ENCODE assay signal across 14 cellular contexts in the genomic region with DNA sequence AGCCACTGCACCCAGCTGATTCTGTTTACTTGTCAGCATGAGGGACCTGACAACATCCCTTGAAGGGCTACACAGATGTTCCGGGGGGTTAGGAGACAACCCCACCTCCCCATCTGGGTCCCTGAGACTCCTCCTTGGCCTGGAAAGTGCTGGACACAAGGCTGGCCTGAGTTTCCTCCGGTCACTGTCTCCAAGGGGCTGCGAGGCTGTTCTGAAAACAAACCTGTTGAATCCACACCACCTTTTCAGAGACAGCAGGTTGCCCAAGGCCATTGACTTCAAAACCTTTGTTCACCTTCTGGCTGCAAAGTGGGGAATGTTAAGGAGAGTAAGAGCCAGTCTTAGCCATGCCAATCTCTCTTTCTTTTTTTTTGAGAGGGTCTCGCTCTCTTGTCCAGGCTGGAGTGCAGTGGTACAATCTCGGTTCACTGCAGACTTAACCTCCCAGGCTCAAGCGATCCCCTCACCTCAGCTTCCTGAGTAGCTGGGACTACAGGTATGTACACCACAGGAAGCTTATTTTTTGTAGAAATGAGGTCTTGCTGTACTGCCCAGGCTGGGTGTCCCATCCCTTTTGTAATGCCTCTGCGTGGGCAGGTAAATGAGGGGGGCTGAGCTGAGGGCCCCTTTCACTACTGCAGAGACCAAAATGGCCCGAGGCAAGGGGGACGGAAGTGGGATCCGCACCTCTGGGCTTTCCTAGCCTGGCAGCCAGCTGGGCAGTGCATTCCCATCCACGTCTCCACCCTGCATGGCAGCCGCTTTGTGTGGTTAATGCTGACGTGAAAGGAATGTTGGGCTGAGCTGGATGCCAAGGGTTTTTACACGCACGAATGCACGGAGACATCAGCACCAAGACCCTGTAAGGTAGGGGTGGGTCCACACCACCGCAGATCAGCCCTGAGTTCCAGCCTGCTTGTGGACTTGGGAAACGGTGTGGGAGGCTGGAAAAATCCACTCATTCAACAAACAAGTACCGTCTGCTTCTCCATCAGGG. TPM values are rescaled to one million over a fixed set of nuclear protein-coding genes. Genes with fewer than 3 reads are reported as not detected.
DNase-seq lines count a peak whose midpoint lies in the region; ATAC-seq, FAIRE-seq and TF ChIP-seq lines count a peak whose summit lies in the region.
"Had no signal": no experiment of that assay in that cellular context is flagged by ENCODE, and none has a peak within 500 bp of the region (broad histone marks: within the 10 kb centered on the region; RNA-seq: fewer than 3 reads in every experiment).

No MANE protein-coding gene starts in this region.

- H3K4me1 Mint-ChIP-seq in astrocyte (ENCODE audit: low read depth, unreplicated experiment) (peaks cover 9% of the 10 kb centered on the region), memory B cell (peaks cover 17% of the 10 kb centered on the region), T-cell (peaks cover 21 to 27% (median 23%) of the 10 kb centered on the region in 3 donors)

- H3K9me3 Mint-ChIP-seq in astrocyte (ENCODE audit: unreplicated experiment) (no peaks in the 10 kb centered on the region), memory B cell (no peaks in the 10 kb centered on the region), T-cell (no peaks in the 10 kb centered on the region)

- POLR2A ChIA-PET in A673 (lab: Charles Lee; ENCODE audit: low non-redundant PET) (no interaction called here), T-cell (lab: Charles Lee) (no interaction called here)

- H3K36me3 ChIP-seq in HUES6 (ENCODE audit: control insufficient read depth, insufficient read depth, low read length) (no peaks in the 10 kb centered on the region), astrocyte (ENCODE audit: insufficient read depth, low read length) (no peaks in the 10 kb centered on the region), A673 (ENCODE audit: insufficient read depth, low read length, poor library complexity, severe bottlenecking) (no peaks in the 10 kb centered on the region), aorta (ENCODE audit: control insufficient read depth in 1 of 2, insufficient read depth in 2 of 2, low read length in 1 of 2) (no peaks in the 10 kb centered on the region)
- H3K36me3 ChIP-seq: gastroesophageal sphincter had no signal

- no peak for FAIRE-seq in astrocyte (lab: Jason Lieb, UNC)
- FAIRE-seq: GM12892 had no signal

- H3K4me1 ChIP-seq in HUES6 (ENCODE audit: control insufficient read depth, insufficient read depth, low read length): peaks cover 26% of the 10 kb centered on the region
- peaks cover 33% of the 10 kb centered on the region for H3K4me1 ChIP-seq in astrocyte (ENCODE audit: insufficient read depth, low read length)
- H3K4me1 ChIP-seq in A673 (ENCODE audit: insufficient read depth, low read length, poor library complexity, severe bottlenecking): peaks cover 14% of the 10 kb centered on the region
- H3K4me1 ChIP-seq in aorta (ENCODE audit: control insufficient read depth in 1 of 2, insufficient read depth in 2 of 2, low read length in 2 of 2): no peaks in the 10 kb centered on the region

- 79 to 85% methylated on average over 19 of the region's 19 CpGs for WGBS in aorta, 2 donors

- H3K27me3 ChIP-seq in HUES6 (ENCODE audit: control insufficient read depth, insufficient read depth, low read length): no peaks in the 10 kb centered on the region
- H3K27me3 ChIP-seq in astrocyte (ENCODE audit: insufficient read depth, low read length): no peaks in the 10 kb centered on the region
- no peaks in the 10 kb centered on the region for H3K27me3 ChIP-seq in A673 (replicated peaks; ENCODE audit: insufficient read depth, low read depth, low read length, poor library complexity)
- H3K27me3 ChIP-seq in aorta (ENCODE audit: control insufficient read depth in 1 of 2, insufficient read depth in 2 of 2, low read length in 1 of 2): no peaks in the 10 kb centered on the region
- H3K27me3 ChIP-seq: gastroesophageal sphincter had no signal

- no peak for TF ChIP-seq CTCF in AG09309 (IDR thresholded peaks at IDR 0.05; ENCODE audit: control insufficient read depth, insufficient read depth, low read depth, low read length, missing control alignments)
- TF ChIP-seq CTCF in astrocyte (IDR thresholded peaks at IDR 0.05; ENCODE audit: insufficient read depth, low read depth, low read length): no peak
- TF ChIP-seq CTCF in A673 (conservative IDR thresholded peaks at IDR 0.05; ENCODE audit: low read depth, low read length): no peak

- H3K79me2 ChIP-seq in astrocyte (ENCODE audit: insufficient read depth, low read length): peaks cover 20% of the 10 kb centered on the region

- H4K20me1 ChIP-seq in astrocyte (ENCODE audit: insufficient read depth, low read length): peaks cover 5% of the 10 kb centered on the region

- H3K4me2 ChIP-seq in astrocyte (ENCODE audit: low read length): peak overlapping the region; percentile 49

- H3K36me3 Mint-ChIP-seq in astrocyte (ENCODE audit: low read depth, unreplicated experiment): peaks cover 2% of the 10 kb centered on the region
- H3K36me3 Mint-ChIP-seq in memory B cell: peaks cover 8% of the 10 kb centered on the region
- peaks cover 5% of the 10 kb centered on the region for H3K36me3 Mint-ChIP-seq in T-cell

- H3K4me3 ChIP-seq in AG09309 (ENCODE audit: control insufficient read depth, low read depth, low read length) (no peak overlapping the region), HUES6 (ENCODE audit: low read depth, low read length) (no peak overlapping the region), astrocyte (ENCODE audit: insufficient read depth, low read depth, low read length) (peak overlapping the region; percentile 1), A673 (ENCODE audit: low read depth, low read length, poor library complexity, severe bottlenecking) (no peak overlapping the region), aorta (ENCODE audit: low read length in 2 of 2) (no peak overlapping the region)
- H3K4me3 ChIP-seq: gastroesophageal sphincter had no signal

- intact Hi-C loops in A673 (cut with micrococcal nuclease; ENCODE audit: unreplicated experiment): no loop called here
- intact Hi-C loops in aorta (cut with DNase I): no loop called here

- DNase-seq in AG09309 (ENCODE audit: low read depth): peak; percentile 76
- peak; percentile 89 for DNase-seq in astrocyte (ENCODE audit: low read depth)
- no peak for DNase-seq in memory B cell (ENCODE audit: low spot score in 2 of 2)
- DNase-seq in A673 (ENCODE audit: low spot score): no peak
- no peak for DNase-seq in aorta
- no peak for DNase-seq in cerebellum (ENCODE audit: low spot score)
- DNase-seq in T-cell: no peak
- DNase-seq: caudate nucleus, KG1, NCI-H446 treated with DMSO at 0.1 percent for 48 hours had no signal

- no TSS peak for BruUV-seq in A673 (replicated peaks; lab: Mats Ljungman, UMichigan)

- peak overlapping the region; percentile 43 for H2AFZ ChIP-seq in astrocyte (ENCODE audit: low read depth, low read length)

- H3K27me3 Mint-ChIP-seq in astrocyte (ENCODE audit: low read depth, unreplicated experiment) (no peaks in the 10 kb centered on the region), memory B cell (no peaks in the 10 kb centered on the region), T-cell (no peaks in the 10 kb centered on the region)

- H3K9me3 ChIP-seq in HUES6 (ENCODE audit: control insufficient read depth, insufficient read depth, low read depth, low read length) (no peaks in the 10 kb centered on the region), astrocyte (ENCODE audit: insufficient read depth, low read depth, low read length) (no peaks in the 10 kb centered on the region), A673 (ENCODE audit: low read depth, low read length, poor library complexity, severe bottlenecking) (no peaks in the 10 kb centered on the region), aorta (ENCODE audit: control insufficient read depth, low read length) (no peaks in the 10 kb centered on the region)
- H3K9me3 ChIP-seq: gastroesophageal sphincter had no signal

- peak overlapping the region; percentile 47 for H3K4me3 Mint-ChIP-seq in astrocyte (ENCODE audit: unreplicated experiment)
- H3K4me3 Mint-ChIP-seq in memory B cell: peak overlapping the region; percentile 43
- H3K4me3 Mint-ChIP-seq in T-cell: peak overlapping the region in 1 of 3 donors; percentile 43
- H3K4me3 Mint-ChIP-seq: CD14-positive monocyte had no signal

- H3K27ac ChIP-seq in HUES6 (ENCODE audit: low read depth, low read length) (peak overlapping the region; percentile 7; the same call in 1 of the 2 replicates), astrocyte (ENCODE audit: low read depth, low read length) (peak overlapping the region; percentile 84), A673 (ENCODE audit: low read depth, low read length, poor library complexity, severe bottlenecking) (no peak overlapping the region), aorta (ENCODE audit: low read depth in 1 of 2, low read length in 2 of 2) (no peak overlapping the region)

- ATAC-seq in memory B cell (ENCODE audit: low read depth): no peak
- ATAC-seq in aorta (ENCODE audit: low FRiP score): no peak
- ATAC-seq in T-cell (replicated peaks in 1 of 4): no peak
- ATAC-seq: gastroesophageal sphincter had no signal

- peak overlapping the region; percentile 59 for H3K9ac ChIP-seq in HUES6 (ENCODE audit: low read length)
- peak overlapping the region; percentile 58 for H3K9ac ChIP-seq in astrocyte (ENCODE audit: low read length)

- H3K27ac Mint-ChIP-seq in astrocyte (ENCODE audit: unreplicated experiment): peak overlapping the region; percentile 92
- no peak overlapping the region for H3K27ac Mint-ChIP-seq in memory B cell
- H3K27ac Mint-ChIP-seq in T-cell: peak overlapping the region in 1 of 2 donors; percentile 94

- CTCF ChIA-PET in A673 (lab: Charles Lee): interaction anchor here (0.5 kb wide), 1 partner anchor 875 kb away, joined by 4 read pairs; no protein-coding TSS in a partner anchor
- CTCF ChIA-PET in T-cell (lab: Charles Lee): interaction anchor here in 1 of 2 donors (0.6 to 1.3 kb wide), 2 partner anchors 27 to 328 kb away, joined by 3 read pairs; no protein-coding TSS in a partner anchor

RNA-seq across cellular contexts. Expression of a gene that starts 1.9 kb away (rescaled TPM):
- total RNA-seq in astrocyte: 9.9 and 11.9 TPM in 2 replicates
- total RNA-seq in A673 (2021): 11.9 and 16.7 TPM in 2 replicates
- 1 to 10 TPM; 6.9 to 7.0 TPM for total RNA-seq in aorta
- polyA plus RNA-seq in aorta: 1 to 10 TPM; 1.3 to 2.0 TPM
- total RNA-seq in cerebellum: 0.91 TPM
- 10 to 100 TPM; 14.2 to 24.1 (median 16.2) TPM for total RNA-seq in T-cell

RNA-seq across cellular contexts. Expression of a gene that starts 10.0 kb away (rescaled TPM):
- total RNA-seq in astrocyte: not detected in 2 replicates
- total RNA-seq in A673 (2021): not detected in 2 replicates
- not detected for total RNA-seq in aorta
- not detected for polyA plus RNA-seq in aorta
- not detected for total RNA-seq in cerebellum
- not detected for total RNA-seq in T-cell
- total RNA-seq: gastroesophageal sphincter had no signal
- polyA plus RNA-seq: CD14-positive monocyte had no signal

RNA-seq across cellular contexts. Expression of a gene that starts 10.4 kb away (rescaled TPM):
- total RNA-seq in astrocyte (68.7 and 71.2 TPM in 2 replicates), A673 (2021) (55.1 and 66.0 TPM in 2 replicates), aorta (10 to 100 TPM; 15.3 to 16.2 TPM), cerebellum (9.6 TPM), T-cell (10 to 100 TPM in 1 of 5 donors, 1 to 10 TPM in 4; 6.3 to 10.4 (median 8.1) TPM)
- 10 to 100 TPM in 1 of 2 donors, 1 to 10 TPM in 1; 3.1 to 19.2 TPM for polyA plus RNA-seq in aorta

RNA-seq across cellular contexts. Expression of a gene that starts 13.1 kb away (rescaled TPM):
- total RNA-seq in astrocyte (58.8 and 61.6 TPM in 2 replicates), A673 (2021) (33.2 and 40.6 TPM in 2 replicates), aorta (10 to 100 TPM; 18.6 to 30.6 TPM), cerebellum (14.0 TPM), T-cell (10 to 100 TPM in 3 of 5 donors, 1 to 10 TPM in 2; 6.8 to 18.9 (median 14.7) TPM)
- 10 to 100 TPM; 42.6 to 47.3 TPM for polyA plus RNA-seq in aorta

RNA-seq across cellular contexts. Expression of a gene that starts 13.7 kb away (rescaled TPM):
- total RNA-seq in astrocyte: 46.8 and 66.1 TPM in 2 replicates
- 1.4 and 2.2 TPM in 2 replicates for total RNA-seq in A673 (2021)
- 10 to 100 TPM in 1 of 2 donors, 1 to 10 TPM in 1; 8.6 to 64.1 TPM for total RNA-seq in aorta
- 1 to 10 TPM; 1.6 to 3.7 TPM for polyA plus RNA-seq in aorta
- total RNA-seq in cerebellum: 1.4 TPM
- total RNA-seq in T-cell: 1 to 10 TPM in 2 of 5 donors, under 1 TPM in 3; 0.38 to 1.3 (median 0.66) TPM
- polyA plus RNA-seq: CD14-positive monocyte had no signal

Comparison
In these comparisons a context has a peak if more than half of its experiments do, and no peak if none do; other contexts are left out.
1. DNase-seq: peak in AG09309 (single experiment) and astrocyte (single experiment); none in memory B cell (0 of 2), A673 (single experiment), aorta (0 of 2), cerebellum (single experiment) and T-cell (0 of 34).
2. H3K27ac ChIP-seq: peak in HUES6 (single experiment) and astrocyte (single experiment); none in A673 (single experiment) and aorta (0 of 2).